ENCODE assay signal across 9 cellular contexts in the genomic region with DNA sequence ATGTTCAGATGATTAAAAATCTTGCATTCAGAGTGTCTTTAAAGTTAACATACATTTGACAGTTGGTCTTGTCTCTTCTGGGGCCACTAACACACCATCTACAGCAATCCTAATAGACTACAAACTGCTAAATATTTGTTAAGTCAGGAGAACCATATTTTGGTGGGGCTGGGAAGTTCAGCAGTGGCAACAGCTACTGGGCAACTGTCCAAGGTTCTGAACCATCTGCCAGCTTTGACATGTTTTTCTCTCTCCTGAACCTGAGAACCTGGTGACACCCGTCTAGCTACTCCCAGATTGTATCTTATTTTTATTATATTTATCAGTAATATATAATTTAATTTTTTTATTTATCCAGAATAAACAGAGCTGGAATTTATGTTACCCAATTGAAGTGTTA.
DNase-seq lines count a peak whose midpoint lies in the region; ATAC-seq and TF ChIP-seq lines count a peak whose summit lies in the region.
"Had no signal": no experiment of that assay in that cellular context is flagged by ENCODE, and none has a peak within 500 bp of the region (broad histone marks: within the 10 kb centered on the region; RNA-seq: fewer than 3 reads in every experiment).

No MANE protein-coding gene starts in this region.

- H3K23ac ChIP-seq in mesenchymal stem cell (ENCODE audit: low read length in 2 of 2), result no peak overlapping the region

- TF ChIP-seq CTCF in MM.1S (IDR thresholded peaks at IDR 0.05; ENCODE audit: low read length), result no peak

- H3K4me1 ChIP-seq in MM.1S (ENCODE audit: low read length) (no peaks in the 10 kb centered on the region), SJCRH30 (no peaks in the 10 kb centered on the region), mesenchymal stem cell (ENCODE audit: control insufficient read depth, insufficient read depth, low read depth, low read length) (no peaks in the 10 kb centered on the region)

- peak; percentile 43 for DNase-seq in ELR (ENCODE audit: low read depth)
- peak; percentile 8 for DNase-seq in MM.1S
- peak; percentile 22 to 65 for DNase-seq in SJCRH30
- peak; percentile 25 for DNase-seq in mesenchymal stem cell
- DNase-seq in GDM1 (lab: John Stamatoyannopoulos, UW), result no peak
- no peak for DNase-seq in SIG-M5 treated with dmso at 0.1 percent for 504 hours (lab: John Stamatoyannopoulos, UW; ENCODE audit: unreplicated experiment)
- DNase-seq: Right ventricle myocardium superior had no signal

- H2BK15ac ChIP-seq in mesenchymal stem cell (ENCODE audit: low read depth, poor library complexity, severe bottlenecking), result no peak overlapping the region

- H4K20me1 ChIP-seq in MM.1S (ENCODE audit: insufficient read depth, low read length), result no peaks in the 10 kb centered on the region

- no peaks in the 10 kb centered on the region for H3K36me3 ChIP-seq in MM.1S (replicated peaks; ENCODE audit: insufficient read depth, low read length)
- H3K36me3 ChIP-seq in SJCRH30, result no peaks in the 10 kb centered on the region
- no peaks in the 10 kb centered on the region for H3K36me3 ChIP-seq in mesenchymal stem cell (ENCODE audit: control insufficient read depth in 1 of 2, insufficient read depth in 2 of 2, low read depth in 1 of 2, low read length in 2 of 2)

- H2AK5ac ChIP-seq in mesenchymal stem cell (ENCODE audit: low read length, severe bottlenecking), result no peak overlapping the region

- no peak overlapping the region for H2BK120ac ChIP-seq in mesenchymal stem cell (ENCODE audit: low read depth, low read length)

- H3F3A ChIP-seq in MM.1S (ENCODE audit: insufficient read depth, low read length), result no peaks in the 10 kb centered on the region

- H2BK5ac ChIP-seq in mesenchymal stem cell (ENCODE audit: low read depth, low read length, poor library complexity, severe bottlenecking), result no peak overlapping the region

- H2BK12ac ChIP-seq in mesenchymal stem cell (ENCODE audit: low read length in 2 of 2), result no peak overlapping the region

- no peak overlapping the region for H3K18ac ChIP-seq in mesenchymal stem cell (ENCODE audit: low read depth in 1 of 2, low read length in 2 of 2)

- H2AFZ ChIP-seq in MM.1S (ENCODE audit: low read length), result no peak overlapping the region
- no peak overlapping the region for H2AFZ ChIP-seq in mesenchymal stem cell (ENCODE audit: low read depth, low read length)

- H3K4me3 ChIP-seq in MM.1S (ENCODE audit: low read length), result no peak overlapping the region
- H3K4me3 ChIP-seq in SJCRH30, result no peak overlapping the region
- no peak overlapping the region for H3K4me3 ChIP-seq in mesenchymal stem cell (ENCODE audit: insufficient read depth in 1 of 2, low read depth in 1 of 2, low read length in 2 of 2)
- H3K4me3 ChIP-seq: coronary artery had no signal

- H3K14ac ChIP-seq in mesenchymal stem cell (ENCODE audit: low read length in 2 of 2), result no peak overlapping the region

- H3K4ac ChIP-seq in mesenchymal stem cell (ENCODE audit: low read depth in 1 of 2, low read length in 2 of 2), result no peak overlapping the region

- H3K9me3 ChIP-seq in MM.1S (replicated peaks; ENCODE audit: insufficient read depth, low read length), result no peaks in the 10 kb centered on the region
- H3K9me3 ChIP-seq in SJCRH30 (replicated peaks), result no peaks in the 10 kb centered on the region
- no peaks in the 10 kb centered on the region for H3K9me3 ChIP-seq in mesenchymal stem cell (ENCODE audit: control insufficient read depth, low read length)

- H3K27me3 ChIP-seq in MM.1S (replicated peaks; ENCODE audit: insufficient read depth, low read length) (no peaks in the 10 kb centered on the region), SJCRH30 (no peaks in the 10 kb centered on the region), mesenchymal stem cell (ENCODE audit: control insufficient read depth in 1 of 2, insufficient read depth in 1 of 2, low read length in 2 of 2) (no peaks in the 10 kb centered on the region)

- peaks cover 2% of the 10 kb centered on the region for H3K79me1 ChIP-seq in mesenchymal stem cell (replicated peaks; ENCODE audit: low read length, poor library complexity, severe bottlenecking)

- no peak overlapping the region for H3K9ac ChIP-seq in MM.1S (ENCODE audit: low read length)
- no peak overlapping the region for H3K9ac ChIP-seq in mesenchymal stem cell (ENCODE audit: low read length)

- no peak for ATAC-seq in HG03520 (IDR thresholded peaks at IDR 0.05; ENCODE audit: unreplicated experiment)

- no CpG with 5 or more reads among the region's 1 CpG for WGBS in mesenchymal stem cell

- no peaks in the 10 kb centered on the region for H3K9me2 ChIP-seq in MM.1S (replicated peaks; ENCODE audit: insufficient read depth, low read length)

- no peaks in the 10 kb centered on the region for H3K79me2 ChIP-seq in MM.1S (ENCODE audit: low read length)

- H3K4me2 ChIP-seq in MM.1S (ENCODE audit: low read depth, low read length), result no peak overlapping the region
- H3K4me2 ChIP-seq in mesenchymal stem cell (ENCODE audit: low read length, poor library complexity, severe bottlenecking), result no peak overlapping the region

- H4K8ac ChIP-seq in mesenchymal stem cell (ENCODE audit: low read length), result no peak overlapping the region

- H3K27ac ChIP-seq in MM.1S (ENCODE audit: low read length), result no peak overlapping the region
- H3K27ac ChIP-seq in SJCRH30, result no peak overlapping the region
- H3K27ac ChIP-seq in mesenchymal stem cell (ENCODE audit: low read length, poor library complexity, severe bottlenecking), result no peak overlapping the region
- H3K27ac ChIP-seq: coronary artery had no signal

- no peak overlapping the region for H4K91ac ChIP-seq in mesenchymal stem cell (ENCODE audit: low read length)

Comparison
In these comparisons a context has a peak if more than half of its experiments do, and no peak if none do; other contexts are left out.
1. DNase-seq: peak in ELR (single experiment), MM.1S (single experiment), SJCRH30 (2 of 2) and mesenchymal stem cell (single experiment); none in GDM1 (single experiment) and SIG-M5 treated with dmso at 0.1 percent for 504 hours (single experiment).